In the genomic region with DNA sequence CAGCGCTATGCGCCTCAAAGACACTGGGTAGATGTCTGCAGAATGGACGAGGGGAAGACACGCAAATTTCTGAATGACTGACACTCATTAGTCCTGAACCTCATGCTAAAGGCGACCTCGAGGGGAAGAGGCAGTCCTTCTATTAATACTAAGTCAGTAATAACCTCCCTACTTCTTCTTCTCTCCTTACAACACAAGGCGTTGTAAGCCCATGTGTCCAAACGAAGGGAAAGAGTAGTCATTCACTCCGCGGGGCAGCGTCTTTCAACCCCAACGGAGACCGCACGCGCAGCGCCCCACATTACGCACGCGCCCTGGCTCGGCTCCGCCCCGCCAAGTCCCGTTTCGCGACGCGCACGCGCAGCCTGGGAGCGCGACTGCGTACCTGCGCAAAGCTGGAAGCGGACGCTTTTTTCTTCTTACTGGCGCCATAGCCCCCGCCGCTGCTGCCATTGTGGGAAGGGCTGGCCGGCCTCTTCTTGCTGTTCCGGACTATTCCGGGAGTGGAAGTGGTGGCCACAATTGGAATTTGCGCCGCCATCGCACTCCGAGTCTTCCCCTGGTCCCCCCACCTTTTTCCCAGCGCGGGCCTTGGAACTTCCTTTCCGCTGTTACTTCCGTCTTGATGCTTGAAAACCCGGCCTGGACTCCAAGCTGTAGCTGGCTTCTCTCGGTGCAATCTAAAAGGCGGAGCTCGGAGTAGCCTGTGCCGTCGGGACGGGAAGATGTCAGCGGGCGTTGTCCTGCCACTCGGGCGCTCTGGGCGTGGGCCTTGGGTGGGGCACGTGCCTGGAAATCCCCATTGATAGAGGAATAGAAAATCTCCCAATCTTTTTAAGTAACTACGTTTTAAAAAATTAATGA, we compare ENCODE assay signal across 1 cellular context.
A peak's percentile ranks its signal among the peaks of the same experiment; 100 is the strongest.
TF ChIP-seq lines count a peak whose summit lies in the region.

A gene with protein sequence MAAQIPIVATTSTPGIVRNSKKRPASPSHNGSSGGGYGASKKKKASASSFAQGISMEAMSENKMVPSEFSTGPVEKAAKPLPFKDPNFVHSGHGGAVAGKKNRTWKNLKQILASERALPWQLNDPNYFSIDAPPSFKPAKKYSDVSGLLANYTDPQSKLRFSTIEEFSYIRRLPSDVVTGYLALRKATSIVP (minus strand): TSS at position 627 of the 864 bp plus-strand sequence. CDS start 86 bp downstream, at position 541.

TF ChIP-seq in K562, 482 proteins besides CTCF, POLR2A, EP300 and RAD21 (continued from another document and continues in another):
- TF ChIP-seq, protein P1, sequence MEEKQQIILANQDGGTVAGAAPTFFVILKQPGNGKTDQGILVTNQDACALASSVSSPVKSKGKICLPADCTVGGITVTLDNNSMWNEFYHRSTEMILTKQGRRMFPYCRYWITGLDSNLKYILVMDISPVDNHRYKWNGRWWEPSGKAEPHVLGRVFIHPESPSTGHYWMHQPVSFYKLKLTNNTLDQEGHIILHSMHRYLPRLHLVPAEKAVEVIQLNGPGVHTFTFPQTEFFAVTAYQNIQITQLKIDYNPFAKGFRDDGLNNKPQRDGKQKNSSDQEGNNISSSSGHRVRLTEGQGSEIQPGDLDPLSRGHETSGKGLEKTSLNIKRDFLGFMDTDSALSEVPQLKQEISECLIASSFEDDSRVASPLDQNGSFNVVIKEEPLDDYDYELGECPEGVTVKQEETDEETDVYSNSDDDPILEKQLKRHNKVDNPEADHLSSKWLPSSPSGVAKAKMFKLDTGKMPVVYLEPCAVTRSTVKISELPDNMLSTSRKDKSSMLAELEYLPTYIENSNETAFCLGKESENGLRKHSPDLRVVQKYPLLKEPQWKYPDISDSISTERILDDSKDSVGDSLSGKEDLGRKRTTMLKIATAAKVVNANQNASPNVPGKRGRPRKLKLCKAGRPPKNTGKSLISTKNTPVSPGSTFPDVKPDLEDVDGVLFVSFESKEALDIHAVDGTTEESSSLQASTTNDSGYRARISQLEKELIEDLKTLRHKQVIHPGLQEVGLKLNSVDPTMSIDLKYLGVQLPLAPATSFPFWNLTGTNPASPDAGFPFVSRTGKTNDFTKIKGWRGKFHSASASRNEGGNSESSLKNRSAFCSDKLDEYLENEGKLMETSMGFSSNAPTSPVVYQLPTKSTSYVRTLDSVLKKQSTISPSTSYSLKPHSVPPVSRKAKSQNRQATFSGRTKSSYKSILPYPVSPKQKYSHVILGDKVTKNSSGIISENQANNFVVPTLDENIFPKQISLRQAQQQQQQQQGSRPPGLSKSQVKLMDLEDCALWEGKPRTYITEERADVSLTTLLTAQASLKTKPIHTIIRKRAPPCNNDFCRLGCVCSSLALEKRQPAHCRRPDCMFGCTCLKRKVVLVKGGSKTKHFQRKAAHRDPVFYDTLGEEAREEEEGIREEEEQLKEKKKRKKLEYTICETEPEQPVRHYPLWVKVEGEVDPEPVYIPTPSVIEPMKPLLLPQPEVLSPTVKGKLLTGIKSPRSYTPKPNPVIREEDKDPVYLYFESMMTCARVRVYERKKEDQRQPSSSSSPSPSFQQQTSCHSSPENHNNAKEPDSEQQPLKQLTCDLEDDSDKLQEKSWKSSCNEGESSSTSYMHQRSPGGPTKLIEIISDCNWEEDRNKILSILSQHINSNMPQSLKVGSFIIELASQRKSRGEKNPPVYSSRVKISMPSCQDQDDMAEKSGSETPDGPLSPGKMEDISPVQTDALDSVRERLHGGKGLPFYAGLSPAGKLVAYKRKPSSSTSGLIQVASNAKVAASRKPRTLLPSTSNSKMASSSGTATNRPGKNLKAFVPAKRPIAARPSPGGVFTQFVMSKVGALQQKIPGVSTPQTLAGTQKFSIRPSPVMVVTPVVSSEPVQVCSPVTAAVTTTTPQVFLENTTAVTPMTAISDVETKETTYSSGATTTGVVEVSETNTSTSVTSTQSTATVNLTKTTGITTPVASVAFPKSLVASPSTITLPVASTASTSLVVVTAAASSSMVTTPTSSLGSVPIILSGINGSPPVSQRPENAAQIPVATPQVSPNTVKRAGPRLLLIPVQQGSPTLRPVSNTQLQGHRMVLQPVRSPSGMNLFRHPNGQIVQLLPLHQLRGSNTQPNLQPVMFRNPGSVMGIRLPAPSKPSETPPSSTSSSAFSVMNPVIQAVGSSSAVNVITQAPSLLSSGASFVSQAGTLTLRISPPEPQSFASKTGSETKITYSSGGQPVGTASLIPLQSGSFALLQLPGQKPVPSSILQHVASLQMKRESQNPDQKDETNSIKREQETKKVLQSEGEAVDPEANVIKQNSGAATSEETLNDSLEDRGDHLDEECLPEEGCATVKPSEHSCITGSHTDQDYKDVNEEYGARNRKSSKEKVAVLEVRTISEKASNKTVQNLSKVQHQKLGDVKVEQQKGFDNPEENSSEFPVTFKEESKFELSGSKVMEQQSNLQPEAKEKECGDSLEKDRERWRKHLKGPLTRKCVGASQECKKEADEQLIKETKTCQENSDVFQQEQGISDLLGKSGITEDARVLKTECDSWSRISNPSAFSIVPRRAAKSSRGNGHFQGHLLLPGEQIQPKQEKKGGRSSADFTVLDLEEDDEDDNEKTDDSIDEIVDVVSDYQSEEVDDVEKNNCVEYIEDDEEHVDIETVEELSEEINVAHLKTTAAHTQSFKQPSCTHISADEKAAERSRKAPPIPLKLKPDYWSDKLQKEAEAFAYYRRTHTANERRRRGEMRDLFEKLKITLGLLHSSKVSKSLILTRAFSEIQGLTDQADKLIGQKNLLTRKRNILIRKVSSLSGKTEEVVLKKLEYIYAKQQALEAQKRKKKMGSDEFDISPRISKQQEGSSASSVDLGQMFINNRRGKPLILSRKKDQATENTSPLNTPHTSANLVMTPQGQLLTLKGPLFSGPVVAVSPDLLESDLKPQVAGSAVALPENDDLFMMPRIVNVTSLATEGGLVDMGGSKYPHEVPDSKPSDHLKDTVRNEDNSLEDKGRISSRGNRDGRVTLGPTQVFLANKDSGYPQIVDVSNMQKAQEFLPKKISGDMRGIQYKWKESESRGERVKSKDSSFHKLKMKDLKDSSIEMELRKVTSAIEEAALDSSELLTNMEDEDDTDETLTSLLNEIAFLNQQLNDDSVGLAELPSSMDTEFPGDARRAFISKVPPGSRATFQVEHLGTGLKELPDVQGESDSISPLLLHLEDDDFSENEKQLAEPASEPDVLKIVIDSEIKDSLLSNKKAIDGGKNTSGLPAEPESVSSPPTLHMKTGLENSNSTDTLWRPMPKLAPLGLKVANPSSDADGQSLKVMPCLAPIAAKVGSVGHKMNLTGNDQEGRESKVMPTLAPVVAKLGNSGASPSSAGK (IDR thresholded peaks at IDR 0.05) = peak; percentile 97
- no peak for TF ChIP-seq ZNF75A (CRISPR knock-in tag; IDR thresholded peaks at IDR 0.05)
- no peak for TF ChIP-seq GABPB2 (CRISPR knock-in tag; conservative IDR thresholded peaks at IDR 0.05)
- 0 out of 2 replicates have a peak, but pooled peaks have one; percentile 78 for TF ChIP-seq SREBF2 (CRISPR knock-in tag; IDR thresholded peaks at IDR 0.05)
- no peak for TF ChIP-seq ATF3 (IDR thresholded peaks at IDR 0.05)
- peak; percentile 76; the same call in 1 of the 2 replicates for TF ChIP-seq ATF3 (CRISPR knock-in tag; conservative IDR thresholded peaks at IDR 0.05)
- TF ChIP-seq CBX2 (IDR thresholded peaks at IDR 0.05; ENCODE audit: insufficient read depth, low read length, poor library complexity, severe bottlenecking) = no peak
- TF ChIP-seq POLR2AphosphoS5 (IDR thresholded peaks at IDR 0.05; ENCODE audit: control insufficient read depth, insufficient read depth, low read depth, low read length) = peak; percentile 81
- no peak for TF ChIP-seq ZKSCAN8 (CRISPR knock-in tag; IDR thresholded peaks at IDR 0.05)
- TF ChIP-seq ZNF134 (CRISPR knock-in tag; conservative IDR thresholded peaks at IDR 0.05) = no peak
- TF ChIP-seq POLR2AphosphoS2 (IDR thresholded peaks at IDR 0.05; ENCODE audit: low read length) = peak; percentile 81; the same call in 1 of the 2 replicates
- TF ChIP-seq ZBTB43 (CRISPR knock-in tag; IDR thresholded peaks at IDR 0.05) = no peak
- no peak for TF ChIP-seq DACH1 (IDR thresholded peaks at IDR 0.05; ENCODE audit: partially characterized antibody)
- peak; percentile 100 for TF ChIP-seq NUFIP1 (IDR thresholded peaks at IDR 0.05; ENCODE audit: partially characterized antibody)
- TF ChIP-seq FOXP1 (CRISPR knock-in tag; IDR thresholded peaks at IDR 0.05) = no peak; the same call in 1 of the 2 replicates
- TF ChIP-seq FOXK1 (CRISPR knock-in tag; IDR thresholded peaks at IDR 0.05; ENCODE audit: borderline replicate concordance) = peak; percentile 92; the same call in 1 of the 2 replicates
- no peak for TF ChIP-seq ELK1 (CRISPR knock-in tag; IDR thresholded peaks at IDR 0.05)
- peak; percentile 77 for TF ChIP-seq ZFP91 (CRISPR knock-in tag; IDR thresholded peaks at IDR 0.05)
- no peak; a peak in 1 of 4 replicates for TF ChIP-seq MLX (CRISPR knock-in tag; conservative IDR thresholded peaks at IDR 0.05)
- no peak for TF ChIP-seq RHOXF2B (CRISPR knock-in tag; conservative IDR thresholded peaks at IDR 0.05)
- TF ChIP-seq GTF2B (IDR thresholded peaks at IDR 0.05; ENCODE audit: extremely low read depth, insufficient read length) = peak; percentile 19
- peak; percentile 58 for TF ChIP-seq USF2 (CRISPR knock-in tag; IDR thresholded peaks at IDR 0.05)
- TF ChIP-seq U2AF1 (optimal IDR thresholded peaks at IDR 0.05; ENCODE audit: low read depth, low read length) = no peak
- no peak for TF ChIP-seq ZNF274 (IDR thresholded peaks at IDR 0.05; ENCODE audit: borderline replicate concordance, low read depth, low read length)
- peak; percentile 66; the same call in 1 of the 2 replicates for TF ChIP-seq IRF1 (CRISPR knock-in tag; IDR thresholded peaks at IDR 0.05; ENCODE audit: borderline replicate concordance)
- TF ChIP-seq DIDO1 (tag; IDR thresholded peaks at IDR 0.05; ENCODE audit: low read depth) = peak; percentile 85
- peak; percentile 94 for TF ChIP-seq TAF9B (IDR thresholded peaks at IDR 0.05; ENCODE audit: partially characterized antibody)
- no peak; a peak in 1 of 4 replicates for TF ChIP-seq SIX5 (IDR thresholded peaks at IDR 0.05; ENCODE audit: borderline replicate concordance in 1 of 2, insufficient read depth in 1 of 2, low read depth in 1 of 2, low read length in 2 of 2)
- no peak for TF ChIP-seq ZNF561 (CRISPR knock-in tag; conservative IDR thresholded peaks at IDR 0.05)
- TF ChIP-seq CTBP1 (IDR thresholded peaks at IDR 0.05; ENCODE audit: borderline replicate concordance) = peak; percentile 96
- peak; percentile 100 for TF ChIP-seq XRCC5 (IDR thresholded peaks at IDR 0.05; ENCODE audit: low read depth, low read length)
- TF ChIP-seq ZFP1 (CRISPR knock-in tag; IDR thresholded peaks at IDR 0.05) = no peak
- peak; percentile 78 for TF ChIP-seq DPF2 (IDR thresholded peaks at IDR 0.05)
